In genomic region chr1:206680279-206680678, GRCh38 we compare ENCODE assay signal across 2 cellular contexts.
A peak's percentile ranks its signal among the peaks of the same experiment; 100 is the strongest.
TF ChIP-seq lines count a peak whose summit lies in the region.

No MANE protein-coding gene starts in this region.

TF ChIP-seq in HepG2, 621 proteins besides CTCF, POLR2A, EP300 and RAD21 (continues in another document):
- TF ChIP-seq TOPORS (CRISPR knock-in tag; IDR thresholded peaks at IDR 0.05) (no peak), ATF4 (CRISPR knock-in tag; IDR thresholded peaks at IDR 0.05) (0 out of 4 replicates have a peak, but pooled peaks of 1 of the 2 experiments have one; percentile 25), ZNF703 (CRISPR knock-in tag; IDR thresholded peaks at IDR 0.05; ENCODE audit: borderline replicate concordance) (no peak), HOXA5 (CRISPR knock-in tag; IDR thresholded peaks at IDR 0.05) (no peak), RERE (CRISPR knock-in tag; IDR thresholded peaks at IDR 0.05; ENCODE audit: low read depth) (no peak), ZNF766 (CRISPR knock-in tag; IDR thresholded peaks at IDR 0.05; ENCODE audit: borderline replicate concordance) (no peak), NFKBIZ (CRISPR knock-in tag; IDR thresholded peaks at IDR 0.05) (no peak), PCBP2 (optimal IDR thresholded peaks at IDR 0.05; ENCODE audit: low read depth, low read length, poor library complexity, severe bottlenecking) (no peak), DNMT1 (CRISPR knock-in tag; IDR thresholded peaks at IDR 0.05) (no peak), AKNA (CRISPR knock-in tag; IDR thresholded peaks at IDR 0.05; ENCODE audit: borderline replicate concordance) (no peak), MIER2 (CRISPR knock-in tag; IDR thresholded peaks at IDR 0.05) (no peak), ZSCAN22 (CRISPR knock-in tag; IDR thresholded peaks at IDR 0.05) (no peak), ZMAT3 (CRISPR knock-in tag; conservative IDR thresholded peaks at IDR 0.05) (no peak), FOXK2 (IDR thresholded peaks at IDR 0.05) (no peak), ZBTB43 (CRISPR knock-in tag; conservative IDR thresholded peaks at IDR 0.05) (no peak), ZFAT (CRISPR knock-in tag; conservative IDR thresholded peaks at IDR 0.05) (no peak)

TF ChIP-seq in GM12878, 131 proteins besides CTCF, POLR2A, EP300 and RAD21:
- no peak for TF ChIP-seq FOS (IDR thresholded peaks at IDR 0.05; ENCODE audit: borderline replicate concordance, extremely low read depth, insufficient read length)
- TF ChIP-seq PKNOX1 (IDR thresholded peaks at IDR 0.05): peak; percentile 74
